In genomic region chr13:108963846-108964600, GRCh38 we compare ENCODE assay signal across 22 cellular contexts.
A peak's percentile ranks its signal among the peaks of the same experiment; 100 is the strongest.
DNase-seq lines count a peak whose midpoint lies in the region; ATAC-seq and TF ChIP-seq lines count a peak whose summit lies in the region.
"Had no signal": no experiment of that assay in that cellular context is flagged by ENCODE, and none has a peak within 500 bp of the region (broad histone marks: within the 10 kb centered on the region; RNA-seq: fewer than 3 reads in every experiment).

No MANE protein-coding gene starts in this region.

- CTCF ChIA-PET in AG04450 (lab: Charles Lee) = interaction anchor here (1.4 to 2.0 kb wide), 3 partner anchors 819 to 1152 kb away, joined by 3 to 10 read pairs (median 6); no protein-coding TSS in a partner anchor
- CTCF ChIA-PET in mammary epithelial cell (lab: Charles Lee; ENCODE audit: low non-redundant PET) = interaction anchor here (0.6 kb wide), 1 partner anchor 131 kb away, joined by 5 read pairs; no protein-coding TSS in a partner anchor

- H3K4me3 ChIP-seq in AG04450 (ENCODE audit: low read depth, low read length) = no peak overlapping the region
- H3K4me3 ChIP-seq in mammary epithelial cell (replicated peaks in 1 of 3; ENCODE audit: insufficient read depth in 1 of 3, low read depth in 2 of 3, low read length in 3 of 3) = no peak overlapping the region
- H3K4me3 ChIP-seq: A549, body of pancreas, right lobe of liver, SJCRH30 had no signal

- POLR2A ChIA-PET in AG04450 (lab: Yijun Ruan, JAX) = no interaction called here

- no peak for TF ChIP-seq CTCF in AG04450 (IDR thresholded peaks at IDR 0.05; ENCODE audit: low read depth, low read length)
- TF ChIP-seq CTCF in mammary epithelial cell (conservative IDR thresholded peaks at IDR 0.05 in 1 of 2, IDR thresholded peaks at IDR 0.05 in 1 of 2; ENCODE audit: extremely low read depth in 1 of 2, insufficient read depth in 1 of 2, low read depth in 1 of 2, low read length in 2 of 2) = no peak
- TF ChIP-seq CTCF in foreskin keratinocyte (conservative IDR thresholded peaks at IDR 0.05) = no peak

- dilution Hi-C loops in mammary epithelial cell (cut with HindIII; ENCODE audit: low sequenced_read_pairs) = no loop called here

- H3K9ac ChIP-seq in mammary epithelial cell (ENCODE audit: insufficient read depth, low read length) = no peak overlapping the region

- H3K27me3 ChIP-seq in AG04450 (ENCODE audit: control insufficient read depth, insufficient read depth, low read length) = no peaks in the 10 kb centered on the region
- H3K27me3 ChIP-seq in mammary epithelial cell (ENCODE audit: insufficient read depth, low read length) = no peaks in the 10 kb centered on the region
- H3K27me3 ChIP-seq in foreskin keratinocyte = no peaks in the 10 kb centered on the region
- H3K27me3 ChIP-seq: body of pancreas, right lobe of liver, SJCRH30 had no signal

- in situ Hi-C loops in mammary epithelial cell (cut with MboI; ENCODE audit: low sequenced_read_pairs in 2 of 2) = loop anchor here (5.0 to 25.0 kb wide), 7 partner anchors 183 to 1448 kb away; no protein-coding TSS in a partner anchor

- H3K27ac ChIP-seq in AG04450 (ENCODE audit: low read depth, low read length) (no peak overlapping the region), mammary epithelial cell (ENCODE audit: insufficient read depth, low read depth, low read length) (peak overlapping the region; percentile 50), foreskin keratinocyte (peak overlapping the region; percentile 36)
- H3K27ac ChIP-seq: body of pancreas, right lobe of liver, SJCRH30 had no signal

- DNase-seq in AG04450 (ENCODE audit: low read depth, low spot score) = peak; percentile 36
- DNase-seq in HS-5 (ENCODE audit: low read depth) = peak; percentile 24
- peak; percentile 90 for DNase-seq in mammary epithelial cell
- peak; percentile 96 to 98 for DNase-seq in foreskin keratinocyte
- no peak for DNase-seq in SW 1271 (lab: John Stamatoyannopoulos, UW)
- no peak for DNase-seq in DMS153 (lab: John Stamatoyannopoulos, UW)
- no peak for DNase-seq in NCI-H345 (lab: John Stamatoyannopoulos, UW)
- DNase-seq: activated gamma-delta T cell; body of pancreas; CD8-positive, alpha-beta memory T cell; DND-41; hypothalamus; left colon; NCI-H2029 treated with DMSO at 0.1 percent for 48 hours; NCI-H510A treated with DMSO at 0.1 percent for 48 hours; right lobe of liver; SJCRH30; stimulated activated CD4-positive, alpha-beta T cell treated with anti-CD3 and anti-CD28 coated beads, Interleukin-2, amount 100 ng/mL, for 24 hours had no signal

- ATAC-seq in foreskin keratinocyte (peak; percentile 80), HG03039 (IDR thresholded peaks at IDR 0.05; ENCODE audit: unreplicated experiment) (no peak)
- ATAC-seq: A549, body of pancreas, esophagus mucosa, HepG2, left colon, right lobe of liver had no signal

- no peaks in the 10 kb centered on the region for H3K36me3 ChIP-seq in mammary epithelial cell (ENCODE audit: insufficient read depth, low read length)
- H3K36me3 ChIP-seq: right lobe of liver, SJCRH30 had no signal

- no peaks in the 10 kb centered on the region for H3K9me3 ChIP-seq in AG04450 (ENCODE audit: control insufficient read depth, insufficient read depth, low read length)
- no peaks in the 10 kb centered on the region for H3K9me3 ChIP-seq in mammary epithelial cell (replicated peaks; ENCODE audit: insufficient read depth, low read length)
- H3K9me3 ChIP-seq: A549, body of pancreas, right lobe of liver, SJCRH30 had no signal

- no TSS peak for BruUV-seq in mammary epithelial cell (replicated peaks; lab: Mats Ljungman, UMichigan)

- H3K79me2 ChIP-seq in mammary epithelial cell (ENCODE audit: insufficient read depth, low read length) = no peaks in the 10 kb centered on the region

- H3K4me1 ChIP-seq in mammary epithelial cell (ENCODE audit: insufficient read depth, low read length) = peaks cover 31% of the 10 kb centered on the region
- H3K4me1 ChIP-seq in foreskin keratinocyte = peaks cover 9% of the 10 kb centered on the region
- H3K4me1 ChIP-seq: body of pancreas, right lobe of liver, SJCRH30 had no signal

- H4K20me1 ChIP-seq in mammary epithelial cell (ENCODE audit: insufficient read depth, low read length) = no peaks in the 10 kb centered on the region

- intact Hi-C loops in mammary epithelial cell (cut with micrococcal nuclease) = loop anchor here (2.0 to 10.0 kb wide), 6 partner anchors 293 to 1141 kb away; no protein-coding TSS in a partner anchor

- H2AFZ ChIP-seq in mammary epithelial cell (ENCODE audit: low read depth, low read length) = no peak overlapping the region

- peak overlapping the region; percentile 13 for H3K4me2 ChIP-seq in mammary epithelial cell (ENCODE audit: insufficient read depth, low read depth, low read length)
- H3K4me2 ChIP-seq: A549 had no signal

- WGBS in mammary epithelial cell (ENCODE audit: low coverage, missing lambda C conversion rate) = 66% methylated on average over 10 of the region's 10 CpGs

Comparison
In these comparisons a context has a peak if more than half of its experiments do, and no peak if none do; other contexts are left out.
1. DNase-seq: peak in AG04450 (single experiment), HS-5 (single experiment), mammary epithelial cell (single experiment) and foreskin keratinocyte (2 of 2); none in SW 1271 (0 of 2), DMS153 (single experiment) and NCI-H345 (single experiment).